8 cellular contexts compared by ENCODE assay signal in genomic region chr17:16491703-16492612, GRCh38. TPM values are rescaled to one million over a fixed set of nuclear protein-coding genes. Genes with fewer than 3 reads are reported as not detected.
DNase-seq lines count a peak whose midpoint lies in the region; ATAC-seq lines count a peak whose summit lies in the region.

TSS of gene LRRC75A (minus strand) at chr17:16492193. CDS start at chr17:16491990, 203 bp downstream.

- H3K9me3 Mint-ChIP-seq in stimulated activated effector memory CD8-positive, alpha-beta T cell treated with anti-CD3 and anti-CD28 coated beads, Interleukin-12 subunit alpha, Interleukin-12 subunit beta, amount 100 ng/mL, for 72 hours: no peaks in the 10 kb centered on the region

- H3K36me3 ChIP-seq in esophagus (ENCODE audit: control insufficient read depth in 2 of 2, insufficient read depth in 2 of 2, low read length in 1 of 2): no peaks in the 10 kb centered on the region

- peaks cover 6 to 11% of the 10 kb centered on the region in 2 donors for H3K4me1 ChIP-seq in esophagus (ENCODE audit: control insufficient read depth in 2 of 2, insufficient read depth in 2 of 2, low read length in 1 of 2)

- H3K9me3 ChIP-seq in esophagus (ENCODE audit: control insufficient read depth in 2 of 2, insufficient read depth in 1 of 2, low read depth in 1 of 2, low read length in 1 of 2): no peaks in the 10 kb centered on the region

- H3K4me3 Mint-ChIP-seq in stimulated activated effector memory CD8-positive, alpha-beta T cell treated with anti-CD3 and anti-CD28 coated beads, Interleukin-12 subunit alpha, Interleukin-12 subunit beta, amount 100 ng/mL, for 72 hours: peak within 1 kb of the TSS; percentile 68

- no peak within 1 kb of the TSS for H3K27ac Mint-ChIP-seq in stimulated activated effector memory CD8-positive, alpha-beta T cell treated with anti-CD3 and anti-CD28 coated beads, Interleukin-12 subunit alpha, Interleukin-12 subunit beta, amount 100 ng/mL, for 72 hours

- DNase-seq in NCI-H82 (lab: John Stamatoyannopoulos, UW) (peak; percentile 65), NCI-H82 treated with DMSO at 0.1 percent for 48 hours (lab: John Stamatoyannopoulos, UW; ENCODE audit: unreplicated experiment) (no peak), NCI-H2171 (lab: John Stamatoyannopoulos, UW) (peak; percentile 49), activated T-cell treated with anti-CD3 and anti-CD28 coated beads for 1 hour (ENCODE audit: low read depth) (peak; percentile 29), myocyte (ENCODE audit: low read depth) (peak; percentile 23)
- peak; percentile 57 to 75 for DNase-seq in stimulated activated effector memory CD8-positive, alpha-beta T cell treated with anti-CD3 and anti-CD28 coated beads, Interleukin-12 subunit alpha, Interleukin-12 subunit beta, amount 100 ng/mL, for 72 hours (ENCODE audit: low spot score in 2 of 2)

- peak within 1 kb of the TSS; percentile 57 to 74 for H3K4me3 ChIP-seq in esophagus (ENCODE audit: low read depth in 1 of 2, low read length in 2 of 2)

- peak; percentile 84 for ATAC-seq in stimulated activated effector memory CD8-positive, alpha-beta T cell treated with anti-CD3 and anti-CD28 coated beads, Interleukin-12 subunit alpha, Interleukin-12 subunit beta, amount 100 ng/mL, for 72 hours
- ATAC-seq in GM21528 (IDR thresholded peaks at IDR 0.05; ENCODE audit: low FRiP score, unreplicated experiment): no peak

- no peaks in the 10 kb centered on the region for H3K27me3 ChIP-seq in esophagus (ENCODE audit: control insufficient read depth in 1 of 2, insufficient read depth in 2 of 2, low read length in 2 of 2)

- no peak within 1 kb of the TSS for H3K27ac ChIP-seq in esophagus (ENCODE audit: low read depth in 2 of 2, low read length in 1 of 2)

- no peaks in the 10 kb centered on the region for H3K36me3 Mint-ChIP-seq in stimulated activated effector memory CD8-positive, alpha-beta T cell treated with anti-CD3 and anti-CD28 coated beads, Interleukin-12 subunit alpha, Interleukin-12 subunit beta, amount 100 ng/mL, for 72 hours

- 1 to 2% methylated on average over 78 to 134 of the region's 134 CpGs for WGBS in esophagus, 2 donors

- peaks cover 19% of the 10 kb centered on the region for H3K4me1 Mint-ChIP-seq in stimulated activated effector memory CD8-positive, alpha-beta T cell treated with anti-CD3 and anti-CD28 coated beads, Interleukin-12 subunit alpha, Interleukin-12 subunit beta, amount 100 ng/mL, for 72 hours

RNA-seq across cellular contexts. Expression of gene LRRC75A, which starts in this region (rescaled TPM):
- under 1 TPM; 0.53 to 0.65 TPM for polyA plus RNA-seq in esophagus
- total RNA-seq in myocyte: 0.21 and 0.51 TPM in 2 replicates
- polyA plus RNA-seq in myocyte (2012): 2.3 TPM
